In the genomic region with DNA sequence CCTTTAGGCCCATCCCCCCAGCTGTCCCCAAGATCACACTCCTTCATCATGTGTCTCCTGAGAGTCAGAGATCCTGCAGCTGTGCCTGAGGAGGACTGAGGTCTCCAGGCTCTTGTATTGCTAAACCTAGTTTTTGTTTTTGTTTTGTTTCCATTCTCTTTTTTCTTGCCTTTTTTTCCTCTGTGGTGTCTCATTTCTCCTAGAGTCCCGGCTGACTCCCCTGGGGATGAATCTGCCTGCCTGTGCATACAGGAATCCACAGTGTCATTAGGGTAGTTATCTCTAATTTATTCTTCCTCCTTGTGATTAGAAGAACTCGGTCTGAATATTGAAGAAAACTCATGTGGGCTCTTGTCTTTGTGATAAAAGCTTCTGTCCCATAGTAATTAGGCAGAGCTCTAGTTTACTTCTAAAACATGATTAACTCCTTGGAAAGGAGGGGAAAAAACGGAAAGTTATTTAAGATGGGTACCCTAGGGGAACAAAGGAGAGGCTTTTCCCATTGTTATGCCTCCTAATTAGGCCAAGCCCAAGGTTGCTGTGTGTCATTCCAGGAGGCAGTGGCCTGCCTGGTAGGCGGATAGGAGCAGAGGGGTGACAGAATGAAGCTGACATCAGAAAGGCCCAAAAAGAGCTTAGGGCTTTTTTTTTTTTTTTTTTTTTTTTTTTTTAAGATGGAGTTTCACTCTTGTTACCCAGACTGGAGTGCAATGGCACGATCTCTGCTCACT, we compare ENCODE assay signal across 18 cellular contexts.
A peak's percentile ranks its signal among the peaks of the same experiment; 100 is the strongest.
DNase-seq lines count a peak whose midpoint lies in the region; ATAC-seq, FAIRE-seq and TF ChIP-seq lines count a peak whose summit lies in the region.
"Had no signal": no experiment of that assay in that cellular context is flagged by ENCODE, and none has a peak within 500 bp of the region (broad histone marks: within the 10 kb centered on the region; RNA-seq: fewer than 3 reads in every experiment).

No MANE protein-coding gene starts in this region.

- whole genome bisulfite sequencing in H9 (ENCODE audit: extremely low coverage, insufficient read length, low lambda C conversion rate), result no CpG with 5 or more reads among the region's 5 CpGs
- 59 to 81% (median 77%) methylated on average over 5 of the region's 5 CpGs for WGBS in stomach, 5 donors

- intact Hi-C loops in stomach (cut with DNase I; ENCODE audit: low total_unique reads), result no loop called here

- no peak for TF ChIP-seq EP300 in stomach (IDR thresholded peaks at IDR 0.05)

- H3K9me3 ChIP-seq in H9 (ENCODE audit: control insufficient read depth, low read depth, low read length) (no peaks in the 10 kb centered on the region), keratinocyte (ENCODE audit: control insufficient read depth, low read depth, low read length) (no peaks in the 10 kb centered on the region), stomach (peaks cover 0 to 6% (median 2%) of the 10 kb centered on the region in 4 donors)

- H3K4ac ChIP-seq in H9 (ENCODE audit: low read depth, low read length), result no peak overlapping the region

- POLR2A ChIA-PET in WTC11 (lab: Charles Lee), result interaction anchor here (0.6 to 1.6 kb wide), 4 partner anchors 9 to 71 kb away, joined by 3 to 7 read pairs (median 4); no protein-coding TSS in a partner anchor

- no peak overlapping the region for H3K56ac ChIP-seq in H9 (ENCODE audit: insufficient read length, low read depth, low read length)

- H3K18ac ChIP-seq in H9 (ENCODE audit: insufficient read length, low read depth, low read length), result no peak overlapping the region

- H3K4me1 ChIP-seq in H9 (ENCODE audit: insufficient read depth, low read length), result peaks cover 2% of the 10 kb centered on the region
- H3K4me1 ChIP-seq in keratinocyte (ENCODE audit: control insufficient read depth, extremely low read depth, insufficient read depth, low read length), result peaks cover 8% of the 10 kb centered on the region
- peaks cover 3 to 55% (median 22%) of the 10 kb centered on the region in 4 donors for H3K4me1 ChIP-seq in stomach

- no peak overlapping the region for H3K23ac ChIP-seq in H9 (ENCODE audit: insufficient read length, low read depth, low read length)

- no peaks in the 10 kb centered on the region for H3K36me3 ChIP-seq in keratinocyte (ENCODE audit: control insufficient read depth in 2 of 2, extremely low read depth in 1 of 2, insufficient read depth in 2 of 2, low read length in 2 of 2)
- no peaks in the 10 kb centered on the region for H3K36me3 ChIP-seq in stomach
- H3K36me3 ChIP-seq: spleen had no signal

- H3K4me1 Mint-ChIP-seq in H9 (peaks cover 39 to 43% of the 10 kb centered on the region in 2 experiments), WTC11 (peaks cover 46% of the 10 kb centered on the region), chondrocyte (ENCODE audit: low read depth) (peaks cover 42% of the 10 kb centered on the region)
- H3K4me1 Mint-ChIP-seq: activated naive CD4-positive, alpha-beta T cell treated with anti-CD3 and anti-CD28 coated beads, Interleukin-2, amount 10 ng/mL, durations not matched to agents 7 days and 5 days had no signal

- H4K91ac ChIP-seq in H9 (ENCODE audit: insufficient read length, low read depth, low read length), result no peak overlapping the region

- no peak overlapping the region for H4K8ac ChIP-seq in H9 (replicated peaks; ENCODE audit: insufficient read length, low read depth, low read length)

- H3K9ac ChIP-seq in H9 (ENCODE audit: extremely low read depth, insufficient read length, low read length) (no peak overlapping the region), keratinocyte (ENCODE audit: control insufficient read depth, extremely low read depth, insufficient read depth, low read length) (no peak overlapping the region)

- H3K36me3 Mint-ChIP-seq in H9 (ENCODE audit: insufficient read depth in 1 of 3, low read depth in 3 of 3) (peaks cover 2 to 9% (median 4%) of the 10 kb centered on the region in 3 experiments; a peak in 6 of 7 replicates), WTC11 (peaks cover 9% of the 10 kb centered on the region), chondrocyte (ENCODE audit: low read depth) (peaks cover 4% of the 10 kb centered on the region)
- H3K36me3 Mint-ChIP-seq: activated naive CD4-positive, alpha-beta T cell treated with anti-CD3 and anti-CD28 coated beads, Interleukin-2, amount 10 ng/mL, durations not matched to agents 7 days and 5 days; natural killer cell had no signal

- H3K79me1 ChIP-seq in H9 (ENCODE audit: insufficient read depth, low read depth, low read length, poor library complexity, severe bottlenecking), result no peaks in the 10 kb centered on the region

- H3K27me3 ChIP-seq in H9 (ENCODE audit: insufficient read depth, low read length) (no peaks in the 10 kb centered on the region), keratinocyte (ENCODE audit: control insufficient read depth, extremely low read depth, insufficient read depth, low read length) (no peaks in the 10 kb centered on the region), stomach (no peaks in the 10 kb centered on the region)
- H3K27me3 ChIP-seq: spleen had no signal

- H3K4me3 ChIP-seq in keratinocyte (ENCODE audit: control insufficient read depth in 2 of 3, extremely low read depth in 1 of 3, insufficient read depth in 2 of 3, low read depth in 1 of 3, low read length in 3 of 3) (no peak overlapping the region), stomach (no peak overlapping the region)
- H3K4me3 ChIP-seq: spleen had no signal

- H3K23me2 ChIP-seq in H9 (ENCODE audit: insufficient read length, low read depth, low read length, poor library complexity, severe bottlenecking), result no peaks in the 10 kb centered on the region

- H4K20me1 ChIP-seq in H9 (ENCODE audit: control insufficient read depth, insufficient read depth, insufficient read length), result no peaks in the 10 kb centered on the region
- H4K20me1 ChIP-seq in keratinocyte (ENCODE audit: control insufficient read depth, extremely low read depth, insufficient read depth, low read length), result no peaks in the 10 kb centered on the region

- no peaks in the 10 kb centered on the region for H3K9me1 ChIP-seq in keratinocyte (ENCODE audit: control insufficient read depth, extremely low read depth, insufficient read depth, low read length)

- peak; percentile 92 for ATAC-seq in WTC11
- ATAC-seq: activated CD8-positive, alpha-beta T cell treated with anti-CD3 and anti-CD28 coated beads, Interleukin-2, amount 10 ng/mL, durations not matched to agents 7 days and 5 days; natural killer cell had no signal

- H3K4me3 Mint-ChIP-seq in H9 (peak overlapping the region; percentile 37), WTC11 (peak overlapping the region; percentile 47), chondrocyte (ENCODE audit: unreplicated experiment) (no peak overlapping the region)
- H3K4me3 Mint-ChIP-seq: activated CD8-positive, alpha-beta T cell treated with anti-CD3 and anti-CD28 coated beads, Interleukin-2, amount 10 ng/mL, durations not matched to agents 7 days and 5 days; activated naive CD4-positive, alpha-beta T cell treated with anti-CD3 and anti-CD28 coated beads, Interleukin-2, amount 10 ng/mL, durations not matched to agents 7 days and 5 days; CD4-positive, alpha-beta memory T cell; IgD-negative memory B cell; natural killer cell; T-helper 1 cell treated with Interleukin-12 subunit alpha and Interleukin-12 subunit beta and Interleukin-4 antibody, amounts not matched to agents 30 μg/mL and 1 μg/mL, for 36 hours had no signal

- no peak overlapping the region for H2AFZ ChIP-seq in H9 (ENCODE audit: low read length)
- H2AFZ ChIP-seq in keratinocyte (ENCODE audit: control insufficient read depth, low read length), result no peak overlapping the region

- no peak overlapping the region for H2BK12ac ChIP-seq in H9 (ENCODE audit: insufficient read length, low read depth, low read length)

- dilution Hi-C loops in keratinocyte (cut with MboI; ENCODE audit: extremely low pct_ligation_motif_present, low sequenced_read_pairs), result no loop called here

- no peak overlapping the region for H2BK15ac ChIP-seq in H9 (ENCODE audit: low read depth, low read length)

- TF ChIP-seq POLR2A in stomach (IDR thresholded peaks at IDR 0.05), result no peak

- no peak overlapping the region for H4K5ac ChIP-seq in H9 (ENCODE audit: insufficient read length, low read depth, low read length)

- H3K27ac Mint-ChIP-seq in H9 (peak overlapping the region; percentile 93 to 98 (median 95)), WTC11 (peak overlapping the region; percentile 98), chondrocyte (ENCODE audit: unreplicated experiment) (no peak overlapping the region)
- H3K27ac Mint-ChIP-seq: activated CD8-positive, alpha-beta T cell treated with anti-CD3 and anti-CD28 coated beads, Interleukin-2, amount 10 ng/mL, durations not matched to agents 7 days and 5 days; activated naive CD4-positive, alpha-beta T cell treated with anti-CD3 and anti-CD28 coated beads, Interleukin-2, amount 10 ng/mL, durations not matched to agents 7 days and 5 days; IgD-negative memory B cell; natural killer cell; T-helper 1 cell treated with Interleukin-12 subunit alpha and Interleukin-12 subunit beta and Interleukin-4 antibody, amounts not matched to agents 30 μg/mL and 1 μg/mL, for 36 hours had no signal

- FAIRE-seq in keratinocyte (lab: Jason Lieb, UNC), result peak; percentile 64
- FAIRE-seq: islet of Langerhans had no signal

- no peak overlapping the region for H3K14ac ChIP-seq in H9 (ENCODE audit: insufficient read depth, low read length)

- no peak overlapping the region for H2BK120ac ChIP-seq in H9 (ENCODE audit: low read depth, low read length, poor library complexity, severe bottlenecking)

- H3K79me2 ChIP-seq in H9 (ENCODE audit: insufficient read depth, low read length) (no peaks in the 10 kb centered on the region), keratinocyte (ENCODE audit: control insufficient read depth, insufficient read depth, low read length) (no peaks in the 10 kb centered on the region)

- TF ChIP-seq CTCF in H9 (conservative IDR thresholded peaks at IDR 0.05) (no peak), WTC11 (IDR thresholded peaks at IDR 0.05) (no peak), keratinocyte (optimal IDR thresholded peaks at IDR 0.05 in 1 of 3, IDR thresholded peaks at IDR 0.05 in 1 of 3, conservative IDR thresholded peaks at IDR 0.05 in 1 of 3; ENCODE audit: extremely low read depth in 1 of 3, insufficient read depth in 2 of 3, low read length in 3 of 3) (no peak), stomach (IDR thresholded peaks at IDR 0.05) (no peak), chondrocyte (IDR thresholded peaks at IDR 0.05) (no peak)

- H3K9me3 Mint-ChIP-seq in H9 (peaks cover 2 to 3% of the 10 kb centered on the region in 2 experiments; a peak in 3 of 5 replicates), WTC11 (peaks cover 4% of the 10 kb centered on the region), chondrocyte (ENCODE audit: low read depth) (peaks cover 3% of the 10 kb centered on the region)
- H3K9me3 Mint-ChIP-seq: natural killer cell had no signal

- H3T11ph ChIP-seq in H9 (ENCODE audit: low read length), result no peak overlapping the region

- CTCF ChIA-PET in WTC11 (lab: Charles Lee), result interaction anchor here (0.6 to 1.9 kb wide), 9 partner anchors 9 to 367 kb away, joined by 3 to 9 read pairs (median 4); no protein-coding TSS in a partner anchor

- DNase-seq in H9, result peak; percentile 59
- no peak for DNase-seq in WTC11 (ENCODE audit: low spot score)
- no peak for DNase-seq in keratinocyte (ENCODE audit: low read depth, low spot score)
- DNase-seq in stomach, result no peak
- no peak for DNase-seq in chondrocyte (ENCODE audit: low spot score)
- no peak for DNase-seq in activated naive CD4-positive, alpha-beta T cell treated with anti-CD3 and anti-CD28 coated beads, Interleukin-2, amount 50 U/mL, for 16 hours
- DNase-seq in 8988T, result no peak
- DNase-seq in HT-29 (ENCODE audit: low spot score), result no peak
- DNase-seq: activated CD8-positive, alpha-beta T cell treated with anti-CD3 and anti-CD28 coated beads, Interleukin-2, amount 10 ng/mL, durations not matched to agents 7 days and 5 days; activated naive CD4-positive, alpha-beta T cell treated with anti-CD3 and anti-CD28 coated beads, Interleukin-2, amount 10 ng/mL, durations not matched to agents 7 days and 5 days; CD4-positive, alpha-beta memory T cell; cerebellar nuclear complex; natural killer cell; NCI-H1694; spleen had no signal

- H3K4me2 ChIP-seq in H9 (ENCODE audit: insufficient read depth, insufficient read length, low read length) (peak overlapping the region; percentile 31), keratinocyte (ENCODE audit: control insufficient read depth, extremely low read depth, insufficient read depth, low read depth, low read length) (no peak overlapping the region)

- no peak overlapping the region for H2BK20ac ChIP-seq in H9 (ENCODE audit: low read depth, low read length, poor library complexity, severe bottlenecking)

- no peak overlapping the region for H2BK5ac ChIP-seq in H9 (ENCODE audit: insufficient read length, low read length)

- H3K27me3 Mint-ChIP-seq in H9 (ENCODE audit: low read depth), result no peaks in the 10 kb centered on the region; the same call in 1 of the 2 replicates
- H3K27me3 Mint-ChIP-seq in WTC11 (ENCODE audit: low read depth), result no peaks in the 10 kb centered on the region
- no peaks in the 10 kb centered on the region for H3K27me3 Mint-ChIP-seq in chondrocyte (ENCODE audit: low read depth)
- H3K27me3 Mint-ChIP-seq: activated naive CD4-positive, alpha-beta T cell treated with anti-CD3 and anti-CD28 coated beads, Interleukin-2, amount 10 ng/mL, durations not matched to agents 7 days and 5 days; CD4-positive, alpha-beta memory T cell; IgD-negative memory B cell had no signal

- no peak overlapping the region for H2AK5ac ChIP-seq in H9 (ENCODE audit: insufficient read length, low read length)

- H3K27ac ChIP-seq in H9 (ENCODE audit: insufficient read length, low read depth, low read length), result peak overlapping the region; percentile 48
- no peak overlapping the region for H3K27ac ChIP-seq in keratinocyte (ENCODE audit: control insufficient read depth, insufficient read depth, low read length)
- peak overlapping the region in 4 of 5 donors; percentile 14 to 76 (median 44) for H3K27ac ChIP-seq in stomach
- H3K27ac ChIP-seq: spleen had no signal
